Comparison of ENCODE assay signal across 28 cellular contexts in the genomic region with DNA sequence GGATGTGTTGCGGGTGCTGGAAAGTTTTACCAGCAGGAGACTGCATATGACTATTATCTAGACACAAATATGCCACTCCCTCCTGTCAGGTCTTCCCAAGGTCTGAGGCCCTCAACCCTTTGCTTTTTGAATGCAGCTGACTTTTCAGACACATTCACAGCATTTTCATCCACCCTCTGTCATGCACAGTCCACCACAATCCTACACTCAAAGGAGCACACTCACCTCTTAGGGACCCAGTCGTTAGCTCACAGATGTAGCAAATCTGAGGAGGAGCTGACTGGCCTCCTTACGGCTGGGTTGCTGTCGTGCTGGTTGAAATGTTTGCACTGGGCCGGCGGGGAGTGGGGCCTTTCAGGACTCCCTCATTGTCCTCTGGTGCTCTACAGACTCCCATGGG.
"Had no signal": no experiment of that assay in that cellular context is flagged by ENCODE, and none has a peak within 500 bp of the region (broad histone marks: within the 10 kb centered on the region; RNA-seq: fewer than 3 reads in every experiment).

No MANE protein-coding gene starts in this region.

- H3K27me3 Mint-ChIP-seq: dendritic cell treated with granulocyte-macrophage colony-stimulating factor and Interleukin-4, amounts not matched to agents 40 ng/mL and 50 ng/mL, for 4 days; effector memory CD8-positive, alpha-beta T cell; naive B cell had no signal

- H3K4me1 ChIP-seq: colonic mucosa, esophagus squamous epithelium, gastrocnemius medialis, heart right ventricle, left lung, lower lobe of right lung had no signal

- ATAC-seq: effector memory CD8-positive, alpha-beta T cell; esophagus mucosa; gastrocnemius medialis; heart right ventricle; left cardiac atrium; left lung; left ventricle myocardium superior; lower lobe of right lung; mucosa of descending colon had no signal

- H3K9me3 ChIP-seq: colonic mucosa, esophagus squamous epithelium, gastrocnemius medialis, heart right ventricle, left lung, lower lobe of right lung, mucosa of descending colon had no signal

- H3K4me3 Mint-ChIP-seq: dendritic cell treated with granulocyte-macrophage colony-stimulating factor and Interleukin-4, amounts not matched to agents 40 ng/mL and 50 ng/mL, for 4 days; effector memory CD8-positive, alpha-beta T cell; endodermal cell; mesothelial cell of epicardium; naive B cell had no signal

- H3K27me3 ChIP-seq: colonic mucosa, esophagus squamous epithelium, gastrocnemius medialis, heart right ventricle, left lung had no signal

- H3K36me3 Mint-ChIP-seq: mesothelial cell of epicardium, naive B cell had no signal

- DNase-seq: colonic mucosa; cortex of kidney; effector CD8-positive, alpha-beta T cell; effector memory CD8-positive, alpha-beta T cell; endodermal cell; erythroblast; esophagus squamous epithelium; foreskin fibroblast; foreskin melanocyte; gastrocnemius medialis; glutamatergic neuron; head of caudate nucleus; heart right ventricle; hippocampal formation; left cardiac atrium; left lung; left ventricle myocardium superior; lower lobe of right lung; mesenchymal stem cell; mucosa of descending colon; naive B cell had no signal

- H3K4me3 ChIP-seq: colonic mucosa, esophagus squamous epithelium, gastrocnemius medialis, heart right ventricle, left lung, lower lobe of right lung, mucosa of descending colon had no signal

- H3K36me3 ChIP-seq: colonic mucosa, esophagus squamous epithelium, gastrocnemius medialis, heart right ventricle, left lung, lower lobe of right lung had no signal

- H3K9me3 Mint-ChIP-seq: dendritic cell treated with granulocyte-macrophage colony-stimulating factor and Interleukin-4, amounts not matched to agents 40 ng/mL and 50 ng/mL, for 4 days; mesothelial cell of epicardium; naive B cell had no signal

- FAIRE-seq: endometrium, islet of Langerhans, keratinocyte had no signal

- H3K27ac Mint-ChIP-seq: dendritic cell treated with granulocyte-macrophage colony-stimulating factor and Interleukin-4, amounts not matched to agents 40 ng/mL and 50 ng/mL, for 4 days; effector memory CD8-positive, alpha-beta T cell; endodermal cell; mesothelial cell of epicardium; naive B cell had no signal

- H3K4me1 Mint-ChIP-seq: mesothelial cell of epicardium, naive B cell had no signal

- H3K27ac ChIP-seq: colonic mucosa, epithelial cell of prostate, esophagus squamous epithelium, gastrocnemius medialis, heart right ventricle, left lung, lower lobe of right lung had no signal
